In the genomic region with DNA sequence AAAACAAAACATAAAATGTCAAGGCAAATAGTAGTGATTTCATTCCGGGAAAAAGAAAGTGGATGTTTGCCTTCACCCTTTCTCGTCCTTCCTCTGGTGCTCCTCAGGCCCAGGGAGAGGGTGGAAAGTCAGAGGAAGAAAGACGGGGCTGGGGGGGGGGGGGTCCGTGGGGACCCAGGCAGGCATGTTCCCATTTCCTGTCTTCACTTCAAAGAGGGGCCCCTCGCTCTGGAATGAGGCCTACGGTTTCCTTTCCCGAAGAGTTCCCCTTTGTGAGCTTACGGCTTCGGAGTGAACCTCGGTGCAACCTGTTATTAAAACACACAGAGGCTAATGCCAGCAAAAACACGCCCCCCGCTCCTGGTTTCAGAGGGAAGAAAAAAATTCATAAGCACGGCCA, we compare ENCODE assay signal across 26 cellular contexts. TPM values are rescaled to one million over a fixed set of nuclear protein-coding genes. Genes with fewer than 3 reads are reported as not detected.
"Had no signal": no experiment of that assay in that cellular context is flagged by ENCODE, and none has a peak within 500 bp of the region (broad histone marks: within the 10 kb centered on the region; RNA-seq: fewer than 3 reads in every experiment).

No MANE protein-coding gene starts in this region.

- H3K4me3 Mint-ChIP-seq: activated CD4-positive, alpha-beta memory T cell treated with anti-CD3 and anti-CD28 coated beads for 36 hours; activated CD4-positive, alpha-beta T cell treated with anti-CD3 and anti-CD28 coated beads, Interleukin-2, amount 10 ng/mL, durations not matched to agents 7 days and 5 days; activated naive CD4-positive, alpha-beta T cell treated with anti-CD3 and anti-CD28 coated beads, Interleukin-2, amount 10 ng/mL, durations not matched to agents 7 days and 5 days; activated naive CD8-positive, alpha-beta T cell treated with anti-CD3 and anti-CD28 coated beads for 36 hours; activated T-helper 17 cell treated with anti-CD3 and anti-CD28 coated beads, Interleukin-2, amount 50 U/mL, for 72 hours; T-cell had no signal

- H3K9me3 Mint-ChIP-seq: activated naive CD8-positive, alpha-beta T cell treated with anti-CD3 and anti-CD28 coated beads for 36 hours had no signal

- H3K36me3 Mint-ChIP-seq: activated CD4-positive, alpha-beta memory T cell treated with anti-CD3 and anti-CD28 coated beads for 36 hours; activated naive CD4-positive, alpha-beta T cell treated with anti-CD3 and anti-CD28 coated beads, Interleukin-2, amount 10 ng/mL, durations not matched to agents 7 days and 5 days; activated naive CD8-positive, alpha-beta T cell treated with anti-CD3 and anti-CD28 coated beads for 36 hours; T-cell had no signal

- DNase-seq: activated CD4-positive, alpha-beta memory T cell treated with anti-CD3 and anti-CD28 coated beads for 36 hours; activated CD4-positive, alpha-beta T cell treated with anti-CD3 and anti-CD28 coated beads, Interleukin-2, amount 10 ng/mL, durations not matched to agents 7 days and 5 days; activated CD4-positive, CD25-positive, alpha-beta regulatory T cell; activated CD8-positive, alpha-beta memory T cell treated with anti-CD3 and anti-CD28 coated beads for 24 hours; activated gamma-delta T cell treated with Interleukin-2 at 50 U/mL for 16 hours; activated naive CD4-positive, alpha-beta T cell treated with anti-CD3 and anti-CD28 coated beads, Interleukin-2, amount 10 ng/mL, durations not matched to agents 7 days and 5 days; activated naive CD8-positive, alpha-beta T cell treated with anti-CD3 and anti-CD28 coated beads for 36 hours; activated T-cell treated with anti-CD3 and anti-CD28 coated beads for 4 hours; activated T-cell treated with anti-CD3 and anti-CD28 coated beads, Interleukin-2, amount 50 U/mL, for 48 hours; anterior cingulate cortex; MM.1S; NCI-H1105; NCI-H1436; NCI-H1694 treated with DMSO at 0.1 percent for 48 hours; NCI-H2029 treated with DMSO at 0.1 percent for 48 hours; NCI-H510A treated with DMSO at 0.1 percent for 48 hours; NCI-H69; T-cell; T-helper 2 cell; T1000 had no signal

- H3K4me1 Mint-ChIP-seq: activated CD4-positive, alpha-beta T cell treated with anti-CD3 and anti-CD28 coated beads, Interleukin-2, amount 10 ng/mL, durations not matched to agents 7 days and 5 days; activated naive CD4-positive, alpha-beta T cell treated with anti-CD3 and anti-CD28 coated beads, Interleukin-2, amount 10 ng/mL, durations not matched to agents 7 days and 5 days; activated naive CD8-positive, alpha-beta T cell treated with anti-CD3 and anti-CD28 coated beads for 36 hours; activated T-helper 17 cell treated with anti-CD3 and anti-CD28 coated beads, Interleukin-2, amount 50 U/mL, for 72 hours; T-cell had no signal

- H3K27me3 Mint-ChIP-seq: activated CD4-positive, alpha-beta T cell treated with anti-CD3 and anti-CD28 coated beads, Interleukin-2, amount 10 ng/mL, durations not matched to agents 7 days and 5 days; activated naive CD4-positive, alpha-beta T cell treated with anti-CD3 and anti-CD28 coated beads, Interleukin-2, amount 10 ng/mL, durations not matched to agents 7 days and 5 days had no signal

- FAIRE-seq: TTC549 had no signal

- ATAC-seq: activated T-helper 17 cell treated with anti-CD3 and anti-CD28 coated beads, Interleukin-2, amount 50 U/mL, for 72 hours; Right ventricle myocardium inferior; T-cell had no signal

- H3K4me3 ChIP-seq: SK-N-MC had no signal

- H3K27ac Mint-ChIP-seq: activated CD4-positive, alpha-beta memory T cell treated with anti-CD3 and anti-CD28 coated beads for 36 hours; activated CD4-positive, alpha-beta T cell treated with anti-CD3 and anti-CD28 coated beads, Interleukin-2, amount 10 ng/mL, durations not matched to agents 7 days and 5 days; activated naive CD4-positive, alpha-beta T cell treated with anti-CD3 and anti-CD28 coated beads, Interleukin-2, amount 10 ng/mL, durations not matched to agents 7 days and 5 days; activated naive CD8-positive, alpha-beta T cell treated with anti-CD3 and anti-CD28 coated beads for 36 hours; activated T-helper 17 cell treated with anti-CD3 and anti-CD28 coated beads, Interleukin-2, amount 50 U/mL, for 72 hours; T-cell had no signal

- H3K27ac ChIP-seq: SK-N-MC had no signal

RNA-seq across cellular contexts. Expression of a gene that starts 40.0 kb away (rescaled TPM):
- total RNA-seq: activated CD4-positive, alpha-beta memory T cell treated with anti-CD3 and anti-CD28 coated beads for 36 hours; activated CD4-positive, alpha-beta T cell treated with anti-CD3 and anti-CD28 coated beads, Interleukin-2, amount 10 ng/mL, durations not matched to agents 7 days and 5 days; activated naive CD8-positive, alpha-beta T cell treated with anti-CD3 and anti-CD28 coated beads for 36 hours; activated T-helper 17 cell treated with anti-CD3 and anti-CD28 coated beads, Interleukin-2, amount 50 U/mL, for 72 hours; OCI-LY7; Right ventricle myocardium inferior; RPMI7951; T-cell had no signal
